In genomic region chr11:69876013-69876412, GRCh38 we compare ENCODE assay signal across 20 cellular contexts. TPM values are rescaled to one million over a fixed set of nuclear protein-coding genes. Genes with fewer than 3 reads are reported as not detected.
A peak's percentile ranks its signal among the peaks of the same experiment; 100 is the strongest.
DNase-seq lines count a peak whose midpoint lies in the region; ATAC-seq lines count a peak whose summit lies in the region.
"Had no signal": no experiment of that assay in that cellular context is flagged by ENCODE, and none has a peak within 500 bp of the region (broad histone marks: within the 10 kb centered on the region; RNA-seq: fewer than 3 reads in every experiment).

No MANE protein-coding gene starts in this region.

- no peak overlapping the region for H3K4me3 ChIP-seq in right cardiac atrium (ENCODE audit: low read length)
- H3K4me3 ChIP-seq: GM12878 had no signal

- no peak overlapping the region for H3K27ac Mint-ChIP-seq in T-helper 17 cell

- no peak overlapping the region for H3K27ac ChIP-seq in right cardiac atrium (ENCODE audit: low read length)

- no peaks in the 10 kb centered on the region for H3K9me3 Mint-ChIP-seq in activated T-cell treated with anti-CD3 and anti-CD28 coated beads, Interleukin-2, amount 50 U/mL, for 4 hours

- H3K4me1 Mint-ChIP-seq in activated T-cell treated with anti-CD3 and anti-CD28 coated beads, Interleukin-2, amount 50 U/mL, for 4 hours (ENCODE audit: low read depth), result no peaks in the 10 kb centered on the region
- H3K4me1 Mint-ChIP-seq in T-helper 17 cell, result no peaks in the 10 kb centered on the region

- no peaks in the 10 kb centered on the region for H3K9me3 ChIP-seq in right cardiac atrium (ENCODE audit: control insufficient read depth, low read length)
- H3K9me3 ChIP-seq in T-helper 17 cell (ENCODE audit: control insufficient read depth, low read length, poor library complexity, severe bottlenecking), result no peaks in the 10 kb centered on the region

- no peak overlapping the region for H3K4me3 Mint-ChIP-seq in activated T-cell treated with anti-CD3 and anti-CD28 coated beads, Interleukin-2, amount 50 U/mL, for 4 hours
- no peak overlapping the region for H3K4me3 Mint-ChIP-seq in T-helper 17 cell

- H3K4me1 ChIP-seq in right cardiac atrium (ENCODE audit: control insufficient read depth, insufficient read depth, low read length), result no peaks in the 10 kb centered on the region

- no peaks in the 10 kb centered on the region for H3K27me3 ChIP-seq in right cardiac atrium (ENCODE audit: control insufficient read depth, insufficient read depth)

- H3K27me3 Mint-ChIP-seq in activated T-cell treated with anti-CD3 and anti-CD28 coated beads, Interleukin-2, amount 50 U/mL, for 4 hours (ENCODE audit: low read depth), result peaks cover 4% of the 10 kb centered on the region
- peaks cover 28% of the 10 kb centered on the region for H3K27me3 Mint-ChIP-seq in T-helper 17 cell

- ATAC-seq in left cardiac atrium (no peak), right cardiac atrium (no peak), T-helper 17 cell (no peak)
- no peak for ATAC-seq in activated T-cell treated with anti-CD3 and anti-CD28 coated beads, Interleukin-2, amount 50 U/mL, for 4 hours
- ATAC-seq: GM12878 had no signal

- intact Hi-C loops in left cardiac atrium (cut with DNase I), result no loop called here
- intact Hi-C loops in right cardiac atrium (cut with DNase I), result no loop called here
- intact Hi-C loops in posterior vena cava (cut with DNase I), result no loop called here

- DNase-seq in left cardiac atrium (peak; percentile 14), right cardiac atrium (no peak), ecto neural progenitor cell (ENCODE audit: low spot score) (peak; percentile 32), posterior vena cava (ENCODE audit: low spot score) (peak; percentile 67), ureter (ENCODE audit: low spot score) (peak; percentile 29), T-helper 17 cell (no peak)
- DNase-seq in activated T-cell treated with anti-CD3 and anti-CD28 coated beads, Interleukin-2, amount 50 U/mL, for 4 hours, result no peak
- DNase-seq: C1 segment of cervical spinal cord; DND-41; GDM1; HCEC 1CT; NCI-H1105 treated with DMSO at 0.1 percent for 48 hours; NCI-H187; NCI-H2171; NCI-H446 treated with DMSO at 0.1 percent for 48 hours; NK-92 treated with Interleukin-12 subunit alpha and Interleukin-12 subunit beta, amount 100 ng/mL, for 24 hours had no signal

- no peaks in the 10 kb centered on the region for H3K36me3 Mint-ChIP-seq in activated T-cell treated with anti-CD3 and anti-CD28 coated beads, Interleukin-2, amount 50 U/mL, for 4 hours (ENCODE audit: insufficient read depth)
- peaks cover 4% of the 10 kb centered on the region for H3K36me3 Mint-ChIP-seq in T-helper 17 cell (ENCODE audit: low read depth)

- WGBS in right cardiac atrium, result 62% methylated on average over 10 of the region's 10 CpGs

RNA-seq across cellular contexts. Expression of gene FGF3, which starts 56.8 kb away (rescaled TPM):
- not detected for total RNA-seq in left cardiac atrium
- not detected for total RNA-seq in right cardiac atrium
- polyA plus RNA-seq in right cardiac atrium, result not detected
- total RNA-seq in posterior vena cava, result not detected
- total RNA-seq in ureter, result not detected
- total RNA-seq in activated T-cell treated with anti-CD3 and anti-CD28 coated beads, Interleukin-2, amount 50 U/mL, for 4 hours, result not detected
- not detected for total RNA-seq in T-helper 17 cell
- total RNA-seq: A673, GM12878, LHCN-M2, OCI-LY7 had no signal
- polyA plus RNA-seq: GM12878 had no signal

Comparison
In these comparisons a context has a peak if more than half of its experiments do, and no peak if none do; other contexts are left out.
1. DNase-seq: peak in left cardiac atrium (single experiment), ecto neural progenitor cell (single experiment), posterior vena cava (single experiment) and ureter (single experiment); none in right cardiac atrium (0 of 3), activated T-cell treated with anti-CD3 and anti-CD28 coated beads, Interleukin-2, amount 50 U/mL, for 4 hours (single experiment) and T-helper 17 cell (0 of 3).